In genomic region chr4:88204882-88205281, GRCh38 we compare ENCODE assay signal across 25 cellular contexts. TPM values are rescaled to one million over a fixed set of nuclear protein-coding genes. Genes with fewer than 3 reads are reported as not detected.
A peak's percentile ranks its signal among the peaks of the same experiment; 100 is the strongest.
DNase-seq lines count a peak whose midpoint lies in the region; ATAC-seq and TF ChIP-seq lines count a peak whose summit lies in the region.
"Had no signal": no experiment of that assay in that cellular context is flagged by ENCODE, and none has a peak within 500 bp of the region (broad histone marks: within the 10 kb centered on the region; RNA-seq: fewer than 3 reads in every experiment).

No MANE protein-coding gene starts in this region.

- no peaks in the 10 kb centered on the region for H3K27me3 Mint-ChIP-seq in endothelial cell (ENCODE audit: unreplicated experiment)
- H3K27me3 Mint-ChIP-seq in stimulated activated naive B cell treated with anti-CD40 and anti-IgM and Interleukin-4, amounts not matched to agents 10 μg/mL and 1 μg/mL and 100 μg/mL, for 72 hours, result no peaks in the 10 kb centered on the region
- H3K27me3 Mint-ChIP-seq: activated CD8-positive, alpha-beta T cell treated with anti-CD3 and anti-CD28 coated beads for 36 hours; activated naive CD8-positive, alpha-beta T cell treated with anti-CD3 and anti-CD28 coated beads for 36 hours; CD4-positive, alpha-beta T cell had no signal

- peak; percentile 18 for TF ChIP-seq CTCF in C4-2B (conservative IDR thresholded peaks at IDR 0.05)
- TF ChIP-seq CTCF in endothelial cell (IDR thresholded peaks at IDR 0.05; ENCODE audit: unreplicated experiment), result no peak
- TF ChIP-seq CTCF in foreskin keratinocyte (conservative IDR thresholded peaks at IDR 0.05), result no peak

- no peaks in the 10 kb centered on the region for H3K27me3 ChIP-seq in foreskin keratinocyte
- H3K27me3 ChIP-seq: SJCRH30, spleen had no signal

- H3K36me3 Mint-ChIP-seq in endothelial cell (ENCODE audit: low read depth, unreplicated experiment), result no peaks in the 10 kb centered on the region
- H3K36me3 Mint-ChIP-seq in stimulated activated naive B cell treated with anti-CD40 and anti-IgM and Interleukin-4, amounts not matched to agents 10 μg/mL and 1 μg/mL and 100 μg/mL, for 72 hours, result no peaks in the 10 kb centered on the region
- H3K36me3 Mint-ChIP-seq: activated naive CD8-positive, alpha-beta T cell treated with anti-CD3 and anti-CD28 coated beads for 36 hours; IgD-negative memory B cell; stimulated activated memory B cell treated with anti-CD40 and anti-IgM and Interleukin-4, amounts not matched to agents 10 μg/mL and 1 μg/mL and 100 μg/mL, for 72 hours had no signal

- peaks cover 28% of the 10 kb centered on the region for H3K4me1 Mint-ChIP-seq in endothelial cell (ENCODE audit: unreplicated experiment)
- H3K4me1 Mint-ChIP-seq in stimulated activated naive B cell treated with anti-CD40 and anti-IgM and Interleukin-4, amounts not matched to agents 10 μg/mL and 1 μg/mL and 100 μg/mL, for 72 hours, result no peaks in the 10 kb centered on the region
- H3K4me1 Mint-ChIP-seq: activated naive CD8-positive, alpha-beta T cell treated with anti-CD3 and anti-CD28 coated beads for 36 hours; IgD-negative memory B cell; stimulated activated memory B cell treated with anti-CD40 and anti-IgM and Interleukin-4, amounts not matched to agents 10 μg/mL and 1 μg/mL and 100 μg/mL, for 72 hours had no signal

- H3K27ac Mint-ChIP-seq in endothelial cell (ENCODE audit: unreplicated experiment), result peak overlapping the region; percentile 93
- H3K27ac Mint-ChIP-seq in stimulated activated naive B cell treated with anti-CD40 and anti-IgM and Interleukin-4, amounts not matched to agents 10 μg/mL and 1 μg/mL and 100 μg/mL, for 72 hours, result no peak overlapping the region
- H3K27ac Mint-ChIP-seq: activated CD8-positive, alpha-beta T cell treated with anti-CD3 and anti-CD28 coated beads for 36 hours; activated naive CD8-positive, alpha-beta T cell treated with anti-CD3 and anti-CD28 coated beads for 36 hours; CD4-positive, alpha-beta T cell; IgD-negative memory B cell; stimulated activated memory B cell treated with anti-CD40 and anti-IgM and Interleukin-4, amounts not matched to agents 10 μg/mL and 1 μg/mL and 100 μg/mL, for 72 hours had no signal

- DNase-seq in KG1 (lab: John Stamatoyannopoulos, UW) (peak; percentile 12), endothelial cell (ENCODE audit: low spot score) (no peak), medulla oblongata (ENCODE audit: extremely low spot score) (peak; percentile 10), NCI-H2196 treated with DMSO at 0.1 percent for 48 hours (lab: John Stamatoyannopoulos, UW; ENCODE audit: unreplicated experiment) (no peak), foreskin keratinocyte (no peak)
- no peak for DNase-seq in stimulated activated naive B cell treated with anti-CD40 and anti-IgM and Interleukin-4, amounts not matched to agents 10 μg/mL and 1 μg/mL and 100 μg/mL, for 72 hours
- DNase-seq: activated CD4-positive, alpha-beta T cell treated with anti-CD3 and anti-CD28 coated beads for 1 hour; activated CD8-positive, alpha-beta T cell treated with anti-CD3 and anti-CD28 coated beads for 36 hours; activated effector memory CD4-positive, alpha-beta T cell treated with Interleukin-2 at 50 U/mL for 16 hours; activated naive CD8-positive, alpha-beta T cell treated with anti-CD3 and anti-CD28 coated beads for 36 hours; CD4-positive, alpha-beta T cell; DMS 273 treated with DMSO at 0.1 percent for 48 hours; erythroblast; hypothalamus; mammary epithelial cell; NCI-H510A; psoas muscle; SJCRH30; spleen; stimulated activated CD4-positive, alpha-beta T cell treated with anti-CD3 and anti-CD28 coated beads, Interleukin-2, amount 100 ng/mL, for 48 hours; T-helper 1 cell had no signal

- no peaks in the 10 kb centered on the region for H3K9me3 Mint-ChIP-seq in endothelial cell (ENCODE audit: unreplicated experiment)
- no peaks in the 10 kb centered on the region for H3K9me3 Mint-ChIP-seq in stimulated activated naive B cell treated with anti-CD40 and anti-IgM and Interleukin-4, amounts not matched to agents 10 μg/mL and 1 μg/mL and 100 μg/mL, for 72 hours
- H3K9me3 Mint-ChIP-seq: activated CD8-positive, alpha-beta T cell treated with anti-CD3 and anti-CD28 coated beads for 36 hours; activated naive CD8-positive, alpha-beta T cell treated with anti-CD3 and anti-CD28 coated beads for 36 hours; CD4-positive, alpha-beta T cell; IgD-negative memory B cell; stimulated activated memory B cell treated with anti-CD40 and anti-IgM and Interleukin-4, amounts not matched to agents 10 μg/mL and 1 μg/mL and 100 μg/mL, for 72 hours had no signal

- H3K27ac ChIP-seq in C4-2B (no peak overlapping the region), foreskin keratinocyte (no peak overlapping the region)
- H3K27ac ChIP-seq: psoas muscle, SJCRH30, spleen had no signal

- ATAC-seq in stimulated activated naive B cell treated with anti-CD40 and anti-IgM and Interleukin-4, amounts not matched to agents 10 μg/mL and 1 μg/mL and 100 μg/mL, for 72 hours (replicated peaks), result no peak
- ATAC-seq in foreskin keratinocyte, result no peak
- ATAC-seq: activated CD8-positive, alpha-beta T cell treated with anti-CD3 and anti-CD28 coated beads for 36 hours; Panc1; psoas muscle; stimulated activated memory B cell treated with anti-CD40 and anti-IgM and Interleukin-4, amounts not matched to agents 10 μg/mL and 1 μg/mL and 100 μg/mL, for 72 hours had no signal

- no peak overlapping the region for H3K4me3 Mint-ChIP-seq in endothelial cell (ENCODE audit: unreplicated experiment)
- no peak overlapping the region for H3K4me3 Mint-ChIP-seq in stimulated activated naive B cell treated with anti-CD40 and anti-IgM and Interleukin-4, amounts not matched to agents 10 μg/mL and 1 μg/mL and 100 μg/mL, for 72 hours
- H3K4me3 Mint-ChIP-seq: activated CD8-positive, alpha-beta T cell treated with anti-CD3 and anti-CD28 coated beads for 36 hours; activated naive CD8-positive, alpha-beta T cell treated with anti-CD3 and anti-CD28 coated beads for 36 hours; CD4-positive, alpha-beta T cell; IgD-negative memory B cell; stimulated activated memory B cell treated with anti-CD40 and anti-IgM and Interleukin-4, amounts not matched to agents 10 μg/mL and 1 μg/mL and 100 μg/mL, for 72 hours had no signal

- H3K4me1 ChIP-seq in foreskin keratinocyte, result no peaks in the 10 kb centered on the region
- H3K4me1 ChIP-seq: psoas muscle, SJCRH30, spleen had no signal

RNA-seq across cellular contexts. Expression of gene ABCG2, which starts 46.4 kb away (rescaled TPM):
- total RNA-seq in endothelial cell (ENCODE audit: unreplicated experiment), result 37.0 TPM
- 2.2 and 4.5 TPM in 2 replicates for total RNA-seq in foreskin keratinocyte
- 0.76 and 1.5 TPM in 2 replicates for polyA plus RNA-seq in foreskin keratinocyte
- total RNA-seq: CD4-positive, alpha-beta T cell had no signal
- polyA plus RNA-seq: IgD-negative memory B cell had no signal

Comparison
In these comparisons a context has a peak if more than half of its experiments do, and no peak if none do; other contexts are left out.
1. DNase-seq: peak in KG1 (single experiment) and medulla oblongata (single experiment); none in endothelial cell (single experiment), NCI-H2196 treated with DMSO at 0.1 percent for 48 hours (single experiment), stimulated activated naive B cell treated with anti-CD40 and anti-IgM and Interleukin-4, amounts not matched to agents 10 μg/mL and 1 μg/mL and 100 μg/mL, for 72 hours (single experiment) and foreskin keratinocyte (0 of 2).